8 cellular contexts compared by ENCODE assay signal in genomic region chr19:17859533-17860330, GRCh38. TPM values are rescaled to one million over a fixed set of nuclear protein-coding genes. Genes with fewer than 3 reads are reported as not detected.
DNase-seq lines count a peak whose midpoint lies in the region; ATAC-seq and TF ChIP-seq lines count a peak whose summit lies in the region.

Gene RPL18A (plus strand): TSS chr19:17859910. CDS start chr19:17859957, 47 bp downstream.

- peaks cover 9 to 33% (median 23%) of the 10 kb centered on the region in 9 donors for H3K4me1 ChIP-seq in heart right ventricle

- peaks cover 0 to 40% (median 37%) of the 10 kb centered on the region in 9 donors for H3K36me3 ChIP-seq in heart right ventricle

- no peaks in the 10 kb centered on the region for H3K9me3 ChIP-seq in heart right ventricle

- ATAC-seq in HG02840 (IDR thresholded peaks at IDR 0.05; ENCODE audit: low FRiP score, unreplicated experiment) (peak; percentile 94), heart right ventricle (peak; percentile 96 to 99 (median 98))

- DNase-seq in NCI-H1436 treated with DMSO at 0.1 percent for 48 hours (lab: John Stamatoyannopoulos, UW): peak; percentile 95
- DNase-seq in T-helper 1 cell: peak; percentile 98 to 100 (median 99)
- peak; percentile 100 for DNase-seq in amniotic epithelial cell (ENCODE audit: low read depth)
- DNase-seq in heart right ventricle: peak; percentile 98 to 99
- DNase-seq in posterior vena cava (ENCODE audit: low spot score): peak; percentile 99
- DNase-seq in ureter (ENCODE audit: low spot score): peak; percentile 99

- intact Hi-C loops in heart right ventricle (cut with DNase I) (loop anchor here (1.0 to 10.0 kb wide), 14 partner anchors 68 to 515 kb away; partner anchors contain the start of genes CCDC124 (in 5 of the 10) and PGLS (in 1 of the 10)), posterior vena cava (cut with DNase I) (loop anchor here (5.0 to 10.0 kb wide), 4 partner anchors 65 to 138 kb away; partner anchors contain the start of gene B3GNT3 (in 1 of the 2))

- H3K27me3 ChIP-seq in heart right ventricle: no peaks in the 10 kb centered on the region

- WGBS in heart right ventricle, 2 donors: 0% methylated on average over 80 of the region's 80 CpGs

- H3K4me3 ChIP-seq in GM12875 (ENCODE audit: low read depth, low read length): peak within 1 kb of the TSS; percentile 74
- H3K4me3 ChIP-seq in heart right ventricle: peak within 1 kb of the TSS; percentile 75 to 99 (median 92)

- TF ChIP-seq CTCF in GM12875 (IDR thresholded peaks at IDR 0.05; ENCODE audit: borderline replicate concordance, insufficient read depth, low read depth, low read length) (peak; percentile 95), heart right ventricle (IDR thresholded peaks at IDR 0.05) (peak; percentile 42 to 91 (median 77))

- H3K27ac ChIP-seq in heart right ventricle: peak within 1 kb of the TSS; percentile 76 to 96 (median 90)

RNA-seq across cellular contexts. Expression of gene RPL18A, which starts in this region (rescaled TPM):
- total RNA-seq in heart right ventricle (1,000 to 10,000 TPM in 1 of 10 donors, 100 to 1,000 TPM in 9; 623 to 1,142 (median 682) TPM), posterior vena cava (1,000 to 10,000 TPM; 1,284 to 1,308 TPM), ureter (2,079 TPM)
- 1,000 to 10,000 TPM in 1 of 2 donors, 100 to 1,000 TPM in 1; 685 to 2,570 TPM for polyA plus RNA-seq in heart right ventricle

Comparison
In these comparisons a context has a peak if more than half of its experiments do, and no peak if none do; other contexts are left out.
1. Peak in every context shown above with its lines: DNase-seq, ATAC-seq, H3K4me3 ChIP-seq and H3K27ac ChIP-seq.